14 cellular contexts compared by ENCODE assay signal in the genomic region with DNA sequence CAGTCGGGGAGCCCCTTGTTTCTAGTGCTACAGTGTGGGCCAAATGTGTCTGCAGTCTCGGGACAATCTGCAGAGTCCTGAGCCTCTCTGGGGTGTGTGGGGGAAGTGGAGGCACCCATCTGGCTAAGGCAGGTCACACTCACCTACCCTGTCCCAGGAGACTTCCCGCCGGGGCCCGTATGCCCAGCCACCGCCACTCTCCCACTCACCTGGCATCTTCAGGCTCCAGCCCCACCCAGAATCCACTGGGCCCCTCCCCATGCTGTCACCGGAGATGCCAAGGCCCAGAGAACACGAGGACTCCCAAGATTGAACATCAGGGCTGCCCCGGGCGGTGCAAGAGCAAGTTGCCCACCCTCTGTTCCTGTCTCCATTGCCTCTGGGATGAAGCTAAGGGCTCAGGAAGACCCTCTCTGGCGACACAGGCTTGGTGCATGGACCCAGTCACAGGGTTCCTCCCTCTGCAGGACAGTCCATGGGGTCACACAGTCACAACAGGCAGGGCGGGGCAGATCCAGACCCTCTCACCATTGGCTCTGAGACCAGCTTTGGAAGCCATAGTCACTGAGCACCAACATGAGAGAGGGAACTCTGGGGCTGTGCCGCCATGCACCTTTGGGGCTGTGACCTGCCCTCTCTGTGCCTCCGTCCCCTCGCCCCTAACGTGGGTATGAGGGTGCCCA. TPM values are rescaled to one million over a fixed set of nuclear protein-coding genes. Genes with fewer than 3 reads are reported as not detected.
DNase-seq lines count a peak whose midpoint lies in the region; ATAC-seq, FAIRE-seq and TF ChIP-seq lines count a peak whose summit lies in the region.
"Had no signal": no experiment of that assay in that cellular context is flagged by ENCODE, and none has a peak within 500 bp of the region (broad histone marks: within the 10 kb centered on the region; RNA-seq: fewer than 3 reads in every experiment).

No MANE protein-coding gene starts in this region.

- no peak for FAIRE-seq in A549 (lab: Jason Lieb, UNC)
- FAIRE-seq: A204.1 had no signal

- BruUV-seq in IMR-90 (replicated peaks; lab: Mats Ljungman, UMichigan), result no TSS peak

- H2AFZ ChIP-seq in IMR-90 (replicated peaks; ENCODE audit: low read length, poor library complexity) (no peak overlapping the region), neuronal stem cell (ENCODE audit: low read length) (no peak overlapping the region)

- H3K36me3 ChIP-seq in BLaER1 (peaks cover 94% of the 10 kb centered on the region), IMR-90 (ENCODE audit: control insufficient read depth, insufficient read depth, low read length) (peaks cover 69% of the 10 kb centered on the region), neuronal stem cell (replicated peaks in 1 of 2; ENCODE audit: control insufficient read depth in 2 of 2, insufficient read depth in 2 of 2, low read length in 2 of 2) (peaks cover 74 to 94% of the 10 kb centered on the region in 2 donors), upper lobe of right lung (peaks cover 49% of the 10 kb centered on the region)

- TF ChIP-seq RAD21 in A549 (conservative IDR thresholded peaks at IDR 0.05 in 1 of 2, IDR thresholded peaks at IDR 0.05 in 1 of 2) (no peak), IMR-90 (IDR thresholded peaks at IDR 0.05; ENCODE audit: low read length) (no peak)

- dilution Hi-C loops in IMR-90 (cut with HindIII; ENCODE audit: low sequenced_read_pairs, unreplicated experiment), result no loop called here

- H4K91ac ChIP-seq in IMR-90 (ENCODE audit: insufficient read depth, low read depth, low read length), result no peak overlapping the region
- H4K91ac ChIP-seq in neuronal stem cell (ENCODE audit: low read depth, low read length, poor library complexity), result no peak overlapping the region

- H4K8ac ChIP-seq in IMR-90 (ENCODE audit: low read depth in 2 of 2, low read length in 2 of 2) (no peak overlapping the region), neuronal stem cell (ENCODE audit: low read depth, low read length) (no peak overlapping the region)

- ATAC-seq in A549 (peak; percentile 8 to 9; a peak in 3 of 6 replicates), IMR-90 (ENCODE audit: low read depth) (no peak), upper lobe of right lung (no peak)
- ATAC-seq: CD8-positive, alpha-beta T cell had no signal

- H3K56ac ChIP-seq in IMR-90 (ENCODE audit: extremely low read depth, insufficient read depth, low read length), result no peak overlapping the region

- H3K79me1 ChIP-seq in IMR-90 (ENCODE audit: low read depth in 1 of 2, low read length in 2 of 2), result peaks cover 17 to 80% of the 10 kb centered on the region in 2 experiments
- H3K79me1 ChIP-seq in neuronal stem cell (ENCODE audit: low read depth, low read length), result peaks cover 36% of the 10 kb centered on the region

- no peak overlapping the region for H2BK5ac ChIP-seq in IMR-90 (ENCODE audit: low read depth, low read length, poor library complexity, severe bottlenecking)
- no peak overlapping the region for H2BK5ac ChIP-seq in neuronal stem cell (ENCODE audit: low read length)

- H2AK5ac ChIP-seq in IMR-90 (ENCODE audit: low read depth, low read length) (no peak overlapping the region), neuronal stem cell (ENCODE audit: low read depth, low read length) (peak overlapping the region; percentile 8)

- H3K4me3 ChIP-seq in A549 (no peak overlapping the region), BLaER1 (no peak overlapping the region), IMR-90 (ENCODE audit: insufficient read depth, low read depth, low read length) (no peak overlapping the region), neuronal stem cell (ENCODE audit: low read length in 2 of 2) (peak overlapping the region in 1 of 2 donors; percentile 29), upper lobe of right lung (no peak overlapping the region)

- H3K27me3 ChIP-seq in BLaER1 (no peaks in the 10 kb centered on the region), IMR-90 (ENCODE audit: control insufficient read depth, insufficient read depth, low read length) (no peaks in the 10 kb centered on the region), neuronal stem cell (ENCODE audit: control insufficient read depth in 3 of 3, insufficient read depth in 3 of 3, low read depth in 1 of 3, low read length in 3 of 3) (no peaks in the 10 kb centered on the region), upper lobe of right lung (no peaks in the 10 kb centered on the region)

- H4K20me1 ChIP-seq in BLaER1 (peaks cover 94% of the 10 kb centered on the region), IMR-90 (ENCODE audit: insufficient read depth, low read length) (peaks cover 61% of the 10 kb centered on the region)

- no peak overlapping the region for H3K23ac ChIP-seq in IMR-90 (ENCODE audit: low read depth, low read length)
- peak overlapping the region; percentile 43 for H3K23ac ChIP-seq in neuronal stem cell (ENCODE audit: low read depth, low read length, poor library complexity)

- H3K14ac ChIP-seq in IMR-90 (replicated peaks; ENCODE audit: low read depth, low read length) (no peak overlapping the region; the same call in 1 of the 2 replicates), neuronal stem cell (ENCODE audit: low read length) (peak overlapping the region; percentile 99)

- TF ChIP-seq CTCF in A549 (IDR thresholded peaks at IDR 0.05) (no peak), IMR-90 (conservative IDR thresholded peaks at IDR 0.05; ENCODE audit: low read depth, low read length) (no peak), upper lobe of right lung (IDR thresholded peaks at IDR 0.05) (no peak)

- intact Hi-C loops in IMR-90 (cut with micrococcal nuclease), result no loop called here
- intact Hi-C loops in upper lobe of right lung (cut with DNase I), result no loop called here

- H2BK120ac ChIP-seq in IMR-90 (ENCODE audit: low read depth, low read length) (no peak overlapping the region), neuronal stem cell (ENCODE audit: low read depth, low read length) (no peak overlapping the region)

- H2BK12ac ChIP-seq in neuronal stem cell (ENCODE audit: low read length), result no peak overlapping the region

- no peak overlapping the region for H4K5ac ChIP-seq in IMR-90 (ENCODE audit: low read depth, low read length)

- in situ Hi-C loops in IMR-90 (cut with MboI; ENCODE audit: low sequenced_read_pairs), result no loop called here

- H3K4me2 ChIP-seq in A549 (no peak overlapping the region), BLaER1 (peak overlapping the region; percentile 80), IMR-90 (ENCODE audit: low read depth, low read length) (no peak overlapping the region), neuronal stem cell (ENCODE audit: insufficient read depth, low read length, poor library complexity, severe bottlenecking) (no peak overlapping the region)

- DNase-seq in A549 (ENCODE audit: low read depth in 1 of 2, low spot score in 1 of 2), result no peak
- no peak for DNase-seq in IMR-90
- DNase-seq in neuronal stem cell (ENCODE audit: low spot score), result no peak
- DNase-seq in upper lobe of right lung, result no peak
- DNase-seq in superior temporal gyrus (ENCODE audit: extremely low spot score), result no peak
- DNase-seq in NCI-H2171 (lab: John Stamatoyannopoulos, UW), result no peak
- DNase-seq: AML-193; Calu3; CD8-positive, alpha-beta T cell; DMS79 treated with DMSO at 0.1 percent for 48 hours; GF-D8; GOT3 had no signal

- no peak overlapping the region for H3K18ac ChIP-seq in IMR-90 (ENCODE audit: low read depth, low read length)
- peak overlapping the region; percentile 85 for H3K18ac ChIP-seq in neuronal stem cell (ENCODE audit: low read length)

- POLR2A ChIA-PET in A549 (lab: Yijun Ruan, JAX) (no interaction called here), IMR-90 (lab: Charles Lee; ENCODE audit: unreplicated experiment) (no interaction called here)

- no peak overlapping the region for H2BK15ac ChIP-seq in IMR-90 (ENCODE audit: low read depth, low read length)
- H2BK15ac ChIP-seq in neuronal stem cell (ENCODE audit: low read length), result peak overlapping the region; percentile 26

- peak overlapping the region; percentile 65 for H2AK9ac ChIP-seq in IMR-90 (replicated peaks; ENCODE audit: low read depth, low read length, poor library complexity)

- H3K9me3 ChIP-seq in A549, result no peaks in the 10 kb centered on the region
- H3K9me3 ChIP-seq in BLaER1, result no peaks in the 10 kb centered on the region
- no peaks in the 10 kb centered on the region for H3K9me3 ChIP-seq in IMR-90 (ENCODE audit: control insufficient read depth, insufficient read depth, low read length)
- peaks cover 0 to 2% of the 10 kb centered on the region in 2 donors for H3K9me3 ChIP-seq in neuronal stem cell (replicated peaks in 1 of 2; ENCODE audit: control insufficient read depth in 2 of 2, insufficient read depth in 1 of 2, low read depth in 1 of 2, low read length in 2 of 2)
- H3K9me3 ChIP-seq in upper lobe of right lung, result no peaks in the 10 kb centered on the region

- H3K27ac ChIP-seq in A549, result no peak overlapping the region
- H3K27ac ChIP-seq in BLaER1, result no peak overlapping the region
- H3K27ac ChIP-seq in IMR-90 (ENCODE audit: insufficient read depth, low read length), result no peak overlapping the region
- no peak overlapping the region for H3K27ac ChIP-seq in neuronal stem cell (replicated peaks; ENCODE audit: low read length)
- no peak overlapping the region for H3K27ac ChIP-seq in upper lobe of right lung

- WGBS in A549 (ENCODE audit: missing lambda C conversion rate), result 88% methylated on average over 16 of the region's 16 CpGs
- 100% methylated on average over 3 of the region's 16 CpGs; no CpG with 5 or more reads in 1 of the 2 experiments for WGBS in IMR-90 (ENCODE audit: extremely low coverage in 2 of 2, insufficient read length in 1 of 2), 2 experiments
- no CpG with 5 or more reads among the region's 16 CpGs for WGBS in neuronal stem cell (ENCODE audit: extremely low coverage in 2 of 2, insufficient read length in 2 of 2, insufficient replicate concordance in 1 of 2), 2 donors

- no peak overlapping the region for H2BK20ac ChIP-seq in IMR-90 (ENCODE audit: low read depth, low read length)

- H3K4me1 ChIP-seq in A549, result no peaks in the 10 kb centered on the region
- H3K4me1 ChIP-seq in BLaER1, result peaks cover 67% of the 10 kb centered on the region
- no peaks in the 10 kb centered on the region for H3K4me1 ChIP-seq in IMR-90 (ENCODE audit: control insufficient read depth, insufficient read depth, low read length)
- peaks cover 9 to 14% of the 10 kb centered on the region in 2 donors for H3K4me1 ChIP-seq in neuronal stem cell (ENCODE audit: control insufficient read depth in 2 of 2, insufficient read depth in 1 of 2, low read depth in 1 of 2, low read length in 2 of 2)
- H3K4me1 ChIP-seq in upper lobe of right lung, result no peaks in the 10 kb centered on the region

- CTCF ChIA-PET in A549 (lab: Yijun Ruan, JAX), result interaction anchor here (0.7 to 1.9 kb wide), 3 partner anchors 13 to 70 kb away, joined by 3 to 4 read pairs (median 4); no protein-coding TSS in a partner anchor
- CTCF ChIA-PET in IMR-90 (lab: Yijun Ruan, JAX), result no interaction called here

- H3K4ac ChIP-seq in IMR-90 (ENCODE audit: low read depth, low read length) (no peak overlapping the region), neuronal stem cell (ENCODE audit: low read length) (no peak overlapping the region)

- no peak for TF ChIP-seq EP300 in A549 (IDR thresholded peaks at IDR 0.05)

- H3K9ac ChIP-seq in BLaER1, result no peak overlapping the region
- H3K9ac ChIP-seq in IMR-90 (ENCODE audit: low read depth, low read length), result no peak overlapping the region
- peak overlapping the region; percentile 46 for H3K9ac ChIP-seq in neuronal stem cell (ENCODE audit: low read depth, low read length, poor library complexity)

- TF ChIP-seq POLR2A in A549 (IDR thresholded peaks at IDR 0.05; ENCODE audit: low read length), result no peak
- no peak for TF ChIP-seq POLR2A in IMR-90 (IDR thresholded peaks at IDR 0.05; ENCODE audit: low read depth, low read length)

- no peaks in the 10 kb centered on the region for H3K9me1 ChIP-seq in IMR-90 (ENCODE audit: insufficient read depth, low read length)

RNA-seq across cellular contexts. Expression of gene SREBF1, which starts 38.1 kb away (rescaled TPM):
- 47.4 and 54.6 TPM in 2 replicates for polyA plus RNA-seq in A549 (2011; rRNA removed)
- 52.7 and 75.7 TPM in 2 replicates for polyA plus RNA-seq in A549 (2012; cell fraction: cytosol; rRNA removed)
- 415 and 599 TPM in 2 replicates for polyA plus RNA-seq in A549 (2012; cell fraction: nucleus; rRNA removed)
- polyA plus RNA-seq in A549 (2017; fragmentation: RNase III; extraction: RNeasy Plus Mini Kit Qiagen cat#74134 plus additional on column Dnase treatment), result 90.3 to 175 TPM (median 159 TPM) in 3 replicates
- 75.5 and 133 TPM in 2 replicates for polyA minus RNA-seq in A549 (2011; rRNA and poly(A)+ RNA removed)
- 3.3 and 3.4 TPM in 2 replicates for total RNA-seq in IMR-90 (2012; rRNA removed)
- polyA plus RNA-seq in IMR-90 (2012; rRNA removed), result 20.4 and 22.3 TPM in 2 replicates
- 16.2 and 23.6 TPM in 2 replicates for polyA plus RNA-seq in IMR-90 (2012; cell fraction: cytosol; rRNA removed)
- polyA plus RNA-seq in IMR-90 (2012; cell fraction: nucleus; rRNA removed; ENCODE audit: low replicate concordance), result 82.8 and 188 TPM in 2 replicates
- 57.8 TPM for polyA plus RNA-seq in neuronal stem cell (2013, experiment 1 of 2)
- 61.7 TPM for polyA plus RNA-seq in neuronal stem cell (2013, experiment 2 of 2)
- total RNA-seq in upper lobe of right lung, result 80.8 TPM

Comparison
In these comparisons a context has a peak if more than half of its experiments do, and no peak if none do; other contexts are left out.
1. ATAC-seq: peak in A549 (2 of 2); none in IMR-90 (single experiment) and upper lobe of right lung (single experiment).
2. RNA of gene SREBF1, which starts 38.1 kb away (total RNA-seq): 80.8 TPM in upper lobe of right lung (single experiment); 3.3 to 3.4 TPM in IMR-90; every median in the first group is over 10 times any median in the second.